ENCODE assay signal across 8 cellular contexts in genomic region chr11:554824-555499, GRCh38. TPM values are rescaled to one million over a fixed set of nuclear protein-coding genes. Genes with fewer than 3 reads are reported as not detected.
DNase-seq lines count a peak whose midpoint lies in the region; ATAC-seq lines count a peak whose summit lies in the region.

No MANE protein-coding gene starts in this region.

- H3K27me3 Mint-ChIP-seq in memory B cell, result no peaks in the 10 kb centered on the region
- H3K27me3 Mint-ChIP-seq in stimulated activated memory B cell treated with anti-CD40 and anti-IgM and Interleukin-4, amounts not matched to agents 10 μg/mL and 1 μg/mL and 100 μg/mL, for 72 hours, result no peaks in the 10 kb centered on the region

- H3K4me1 Mint-ChIP-seq in memory B cell, result peaks cover 14% of the 10 kb centered on the region
- peaks cover 15% of the 10 kb centered on the region for H3K4me1 Mint-ChIP-seq in stimulated activated memory B cell treated with anti-CD40 and anti-IgM and Interleukin-4, amounts not matched to agents 10 μg/mL and 1 μg/mL and 100 μg/mL, for 72 hours

- H3K9me3 Mint-ChIP-seq in memory B cell, result no peaks in the 10 kb centered on the region
- H3K9me3 Mint-ChIP-seq in stimulated activated memory B cell treated with anti-CD40 and anti-IgM and Interleukin-4, amounts not matched to agents 10 μg/mL and 1 μg/mL and 100 μg/mL, for 72 hours, result no peaks in the 10 kb centered on the region

- no peak overlapping the region for H3K27ac Mint-ChIP-seq in memory B cell
- no peak overlapping the region for H3K27ac Mint-ChIP-seq in stimulated activated memory B cell treated with anti-CD40 and anti-IgM and Interleukin-4, amounts not matched to agents 10 μg/mL and 1 μg/mL and 100 μg/mL, for 72 hours

- no peaks in the 10 kb centered on the region for H3K36me3 Mint-ChIP-seq in memory B cell
- no peaks in the 10 kb centered on the region for H3K36me3 Mint-ChIP-seq in stimulated activated memory B cell treated with anti-CD40 and anti-IgM and Interleukin-4, amounts not matched to agents 10 μg/mL and 1 μg/mL and 100 μg/mL, for 72 hours

- ATAC-seq in HG02642 (IDR thresholded peaks at IDR 0.05; ENCODE audit: poor library complexity, unreplicated experiment) (peak; percentile 58), memory B cell (ENCODE audit: low read depth) (peak; percentile 89)
- peak; percentile 81 for ATAC-seq in stimulated activated memory B cell treated with anti-CD40 and anti-IgM and Interleukin-4, amounts not matched to agents 10 μg/mL and 1 μg/mL and 100 μg/mL, for 72 hours

- DNase-seq in DMS153 (lab: John Stamatoyannopoulos, UW) (peak; percentile 56), NCI-H2196 treated with DMSO at 0.1 percent for 48 hours (lab: John Stamatoyannopoulos, UW; ENCODE audit: unreplicated experiment) (peak; percentile 81), dermis blood vessel endothelial cell (peak; percentile 53), memory B cell (ENCODE audit: low spot score in 2 of 2) (peak; percentile 68 to 70), putamen (ENCODE audit: low spot score) (no peak)
- DNase-seq in activated CD4-positive, alpha-beta T cell treated with anti-CD3 and anti-CD28 coated beads for 48 hours, result peak; percentile 80

- H3K4me3 Mint-ChIP-seq in memory B cell, result peak overlapping the region; percentile 69
- peak overlapping the region; percentile 60 for H3K4me3 Mint-ChIP-seq in stimulated activated memory B cell treated with anti-CD40 and anti-IgM and Interleukin-4, amounts not matched to agents 10 μg/mL and 1 μg/mL and 100 μg/mL, for 72 hours

RNA-seq across cellular contexts. Expression of gene LMNTD2, which starts 5.6 kb away (rescaled TPM):
- 1.3 and 2.6 TPM in 2 replicates for total RNA-seq in dermis blood vessel endothelial cell

RNA-seq across cellular contexts. Expression of gene RASSF7, which starts 5.8 kb away (rescaled TPM):
- 21.3 and 25.2 TPM in 2 replicates for total RNA-seq in dermis blood vessel endothelial cell

RNA-seq across cellular contexts. Expression of gene LRRC56, which starts 17.6 kb away (rescaled TPM):
- 0.56 and 0.68 TPM in 2 replicates for total RNA-seq in dermis blood vessel endothelial cell

RNA-seq across cellular contexts. Expression of gene HRAS, which starts 19.6 kb away (rescaled TPM):
- 51.6 and 70.2 TPM in 2 replicates for total RNA-seq in dermis blood vessel endothelial cell

RNA-seq across cellular contexts. Expression of gene PHRF1, which starts 21.3 kb away (rescaled TPM):
- 27.7 and 31.4 TPM in 2 replicates for total RNA-seq in dermis blood vessel endothelial cell
